ENCODE assay signal across 10 cellular contexts in genomic region chr3:30639937-30640336, GRCh38. TPM values are rescaled to one million over a fixed set of nuclear protein-coding genes. Genes with fewer than 3 reads are reported as not detected.
DNase-seq lines count a peak whose midpoint lies in the region; ATAC-seq and TF ChIP-seq lines count a peak whose summit lies in the region.
"Had no signal": no experiment of that assay in that cellular context is flagged by ENCODE, and none has a peak within 500 bp of the region (broad histone marks: within the 10 kb centered on the region; RNA-seq: fewer than 3 reads in every experiment).

No MANE protein-coding gene starts in this region.

- peak overlapping the region; percentile 70 for H3K9ac ChIP-seq in BLaER1
- no peak overlapping the region for H3K9ac ChIP-seq in SU-DHL-6 (ENCODE audit: low read length)
- H3K9ac ChIP-seq: KMS-11 had no signal

- H3K9me2 ChIP-seq in SU-DHL-6 (replicated peaks; ENCODE audit: insufficient read depth, low read length), result no peaks in the 10 kb centered on the region

- peaks cover 96% of the 10 kb centered on the region for H3K4me1 ChIP-seq in BLaER1

- in situ Hi-C loops in G401 (cut with HindIII; ENCODE audit: low sequenced_read_pairs), result no loop called here

- H3K27me3 ChIP-seq in BLaER1, result no peaks in the 10 kb centered on the region
- H3K27me3 ChIP-seq in SU-DHL-6 (ENCODE audit: low read length), result no peaks in the 10 kb centered on the region

- TF ChIP-seq CTCF in SU-DHL-6 (IDR thresholded peaks at IDR 0.05; ENCODE audit: insufficient read depth, low read length, poor library complexity, severe bottlenecking), result no peak

- peaks cover 46% of the 10 kb centered on the region for H3F3A ChIP-seq in SU-DHL-6 (ENCODE audit: insufficient read depth)

- H3K4me3 ChIP-seq in BLaER1 (peak overlapping the region; percentile 53), SU-DHL-6 (ENCODE audit: insufficient read depth, low read length, poor library complexity, severe bottlenecking) (peak overlapping the region; percentile 10)

- DNase-seq in G401 (ENCODE audit: low spot score) (no peak), NCI-H1436 treated with DMSO at 0.1 percent for 48 hours (lab: John Stamatoyannopoulos, UW) (no peak), GM19238 (ENCODE audit: insufficient read length, low spot score) (no peak), HK-2 (ENCODE audit: unreplicated experiment) (no peak)
- DNase-seq: activated CD4-positive, CD25-positive, alpha-beta regulatory T cell treated with anti-CD3 and anti-CD28 coated beads, Interleukin-2, amount 50 U/mL, for 72 hours had no signal

- H2AFZ ChIP-seq in SU-DHL-6 (ENCODE audit: low read depth, low read length, severe bottlenecking), result no peak overlapping the region

- H3K9me3 ChIP-seq in BLaER1, result no peaks in the 10 kb centered on the region
- no peaks in the 10 kb centered on the region for H3K9me3 ChIP-seq in SU-DHL-6 (ENCODE audit: insufficient read depth, low read length)

- H3K4me2 ChIP-seq in BLaER1 (peak overlapping the region; percentile 92), SU-DHL-6 (ENCODE audit: low read depth, low read length, poor library complexity, severe bottlenecking) (peak overlapping the region; percentile 71)
- H3K4me2 ChIP-seq: KMS-11 had no signal

- ATAC-seq in GM18907 (IDR thresholded peaks at IDR 0.05; ENCODE audit: unreplicated experiment), result peak; percentile 82
- ATAC-seq in HG02970 (IDR thresholded peaks at IDR 0.05; ENCODE audit: low FRiP score, unreplicated experiment), result peak; percentile 82

- H4K20me1 ChIP-seq in BLaER1 (peaks cover 71% of the 10 kb centered on the region), SU-DHL-6 (ENCODE audit: low read depth, low read length) (no peaks in the 10 kb centered on the region)

- H3K27ac ChIP-seq in BLaER1 (peak overlapping the region; percentile 95), SU-DHL-6 (ENCODE audit: low read depth, low read length) (peak overlapping the region; percentile 95)
- H3K27ac ChIP-seq: KMS-11 had no signal

- peaks cover 85% of the 10 kb centered on the region for H3K79me2 ChIP-seq in SU-DHL-6 (ENCODE audit: insufficient read depth, low read length)

- H3K36me3 ChIP-seq in BLaER1 (peaks cover 3% of the 10 kb centered on the region; the same call in 1 of the 2 replicates), SU-DHL-6 (ENCODE audit: low read length) (no peaks in the 10 kb centered on the region)

RNA-seq across cellular contexts. Expression of gene TGFBR2, which starts 33.5 kb away (rescaled TPM):
- total RNA-seq in G401 (2014; rRNA removed; shearing (Covaris generic)), result 0.81 TPM in 1 of 2 replicates, not detected in the other
